ENCODE assay signal across 1 cellular context in the genomic region with DNA sequence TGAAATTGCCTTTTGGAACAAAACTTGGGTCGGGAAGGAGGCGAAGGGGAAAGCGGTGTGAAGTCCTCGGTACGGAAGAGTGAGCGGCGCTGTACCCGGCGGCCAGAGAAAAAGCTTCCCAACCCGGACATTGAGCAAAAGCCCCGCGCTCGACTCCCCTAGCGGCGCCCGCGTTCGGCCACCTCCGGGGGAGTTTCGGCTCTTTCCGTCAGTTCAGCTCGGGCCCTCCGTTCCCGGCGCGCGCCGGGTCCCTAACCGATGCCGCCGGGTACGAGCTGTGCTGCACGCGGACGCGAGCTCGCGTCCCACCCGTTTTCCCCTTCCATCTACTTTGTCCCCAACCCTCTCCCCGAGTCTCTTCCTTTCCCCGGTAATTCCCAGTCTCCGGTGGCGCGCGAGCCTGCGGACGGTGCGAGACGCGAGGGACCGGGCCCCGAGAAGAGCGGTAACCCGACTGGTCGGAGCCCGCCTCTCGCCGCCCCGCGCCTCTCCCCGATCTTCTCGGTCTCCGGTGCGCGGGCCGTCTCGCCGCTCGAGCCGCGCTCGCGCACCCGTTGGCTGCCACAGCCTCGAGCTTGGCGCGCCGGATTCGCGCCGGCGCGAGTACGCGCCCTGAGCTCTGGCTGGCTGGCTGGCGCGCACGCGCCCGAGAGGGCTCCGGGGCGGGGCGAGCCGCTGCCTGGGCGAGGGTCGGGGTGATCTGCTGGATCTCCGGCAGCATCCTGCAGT.
TF ChIP-seq lines count a peak whose summit lies in the region.

No MANE protein-coding gene starts in this region.

TF ChIP-seq in WTC11, 78 proteins besides CTCF, POLR2A, EP300 and RAD21 (continued from another document):
- TF ChIP-seq, protein P1, sequence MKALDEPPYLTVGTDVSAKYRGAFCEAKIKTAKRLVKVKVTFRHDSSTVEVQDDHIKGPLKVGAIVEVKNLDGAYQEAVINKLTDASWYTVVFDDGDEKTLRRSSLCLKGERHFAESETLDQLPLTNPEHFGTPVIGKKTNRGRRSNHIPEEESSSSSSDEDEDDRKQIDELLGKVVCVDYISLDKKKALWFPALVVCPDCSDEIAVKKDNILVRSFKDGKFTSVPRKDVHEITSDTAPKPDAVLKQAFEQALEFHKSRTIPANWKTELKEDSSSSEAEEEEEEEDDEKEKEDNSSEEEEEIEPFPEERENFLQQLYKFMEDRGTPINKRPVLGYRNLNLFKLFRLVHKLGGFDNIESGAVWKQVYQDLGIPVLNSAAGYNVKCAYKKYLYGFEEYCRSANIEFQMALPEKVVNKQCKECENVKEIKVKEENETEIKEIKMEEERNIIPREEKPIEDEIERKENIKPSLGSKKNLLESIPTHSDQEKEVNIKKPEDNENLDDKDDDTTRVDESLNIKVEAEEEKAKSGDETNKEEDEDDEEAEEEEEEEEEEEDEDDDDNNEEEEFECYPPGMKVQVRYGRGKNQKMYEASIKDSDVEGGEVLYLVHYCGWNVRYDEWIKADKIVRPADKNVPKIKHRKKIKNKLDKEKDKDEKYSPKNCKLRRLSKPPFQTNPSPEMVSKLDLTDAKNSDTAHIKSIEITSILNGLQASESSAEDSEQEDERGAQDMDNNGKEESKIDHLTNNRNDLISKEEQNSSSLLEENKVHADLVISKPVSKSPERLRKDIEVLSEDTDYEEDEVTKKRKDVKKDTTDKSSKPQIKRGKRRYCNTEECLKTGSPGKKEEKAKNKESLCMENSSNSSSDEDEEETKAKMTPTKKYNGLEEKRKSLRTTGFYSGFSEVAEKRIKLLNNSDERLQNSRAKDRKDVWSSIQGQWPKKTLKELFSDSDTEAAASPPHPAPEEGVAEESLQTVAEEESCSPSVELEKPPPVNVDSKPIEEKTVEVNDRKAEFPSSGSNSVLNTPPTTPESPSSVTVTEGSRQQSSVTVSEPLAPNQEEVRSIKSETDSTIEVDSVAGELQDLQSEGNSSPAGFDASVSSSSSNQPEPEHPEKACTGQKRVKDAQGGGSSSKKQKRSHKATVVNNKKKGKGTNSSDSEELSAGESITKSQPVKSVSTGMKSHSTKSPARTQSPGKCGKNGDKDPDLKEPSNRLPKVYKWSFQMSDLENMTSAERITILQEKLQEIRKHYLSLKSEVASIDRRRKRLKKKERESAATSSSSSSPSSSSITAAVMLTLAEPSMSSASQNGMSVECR (CRISPR knock-in tag; IDR thresholded peaks at IDR 0.05; ENCODE audit: borderline replicate concordance): peak; percentile 63
- TF ChIP-seq, protein P2, sequence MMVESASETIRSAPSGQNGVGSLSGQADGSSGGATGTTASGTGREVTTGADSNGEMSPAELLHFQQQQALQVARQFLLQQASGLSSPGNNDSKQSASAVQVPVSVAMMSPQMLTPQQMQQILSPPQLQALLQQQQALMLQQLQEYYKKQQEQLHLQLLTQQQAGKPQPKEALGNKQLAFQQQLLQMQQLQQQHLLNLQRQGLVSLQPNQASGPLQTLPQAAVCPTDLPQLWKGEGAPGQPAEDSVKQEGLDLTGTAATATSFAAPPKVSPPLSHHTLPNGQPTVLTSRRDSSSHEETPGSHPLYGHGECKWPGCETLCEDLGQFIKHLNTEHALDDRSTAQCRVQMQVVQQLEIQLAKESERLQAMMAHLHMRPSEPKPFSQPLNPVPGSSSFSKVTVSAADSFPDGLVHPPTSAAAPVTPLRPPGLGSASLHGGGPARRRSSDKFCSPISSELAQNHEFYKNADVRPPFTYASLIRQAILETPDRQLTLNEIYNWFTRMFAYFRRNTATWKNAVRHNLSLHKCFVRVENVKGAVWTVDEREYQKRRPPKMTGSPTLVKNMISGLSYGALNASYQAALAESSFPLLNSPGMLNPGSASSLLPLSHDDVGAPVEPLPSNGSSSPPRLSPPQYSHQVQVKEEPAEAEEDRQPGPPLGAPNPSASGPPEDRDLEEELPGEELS (CRISPR knock-in tag; IDR thresholded peaks at IDR 0.05): peak; percentile 27; the same call in 1 of the 2 replicates
- TF ChIP-seq ZNF121 (CRISPR knock-in tag; IDR thresholded peaks at IDR 0.05) (no peak), NR3C1 (CRISPR knock-in tag; conservative IDR thresholded peaks at IDR 0.05; ENCODE audit: low read depth) (no peak), JAZF1 (CRISPR knock-in tag; IDR thresholded peaks at IDR 0.05) (no peak), ESRRA (CRISPR knock-in tag; IDR thresholded peaks at IDR 0.05; ENCODE audit: borderline replicate concordance) (no peak), SMAD4 (CRISPR knock-in tag; IDR thresholded peaks at IDR 0.05) (no peak), FOXP1 (CRISPR knock-in tag; IDR thresholded peaks at IDR 0.05; ENCODE audit: borderline replicate concordance) (peak; percentile 46), ZNF671 (CRISPR knock-in tag; IDR thresholded peaks at IDR 0.05) (no peak), PRRX2 (CRISPR knock-in tag; IDR thresholded peaks at IDR 0.05) (no peak), NFYB (CRISPR knock-in tag; conservative IDR thresholded peaks at IDR 0.05; ENCODE audit: low read depth) (no peak), FOXK1 (CRISPR knock-in tag; IDR thresholded peaks at IDR 0.05) (0 out of 2 replicates have a peak, but pooled peaks have one; percentile 41), HMGA2 (CRISPR knock-in tag; IDR thresholded peaks at IDR 0.05) (no peak), CREB1 (CRISPR knock-in tag; IDR thresholded peaks at IDR 0.05) (no peak), ZBTB21 (CRISPR knock-in tag; IDR thresholded peaks at IDR 0.05; ENCODE audit: borderline replicate concordance) (0 out of 2 replicates have a peak, but pooled peaks have one; percentile 60), SP1 (CRISPR knock-in tag; conservative IDR thresholded peaks at IDR 0.05) (peak; percentile 73), MYBL2 (CRISPR knock-in tag; IDR thresholded peaks at IDR 0.05) (no peak), ZNF423 (CRISPR knock-in tag; IDR thresholded peaks at IDR 0.05) (no peak), ATF1 (CRISPR knock-in tag; IDR thresholded peaks at IDR 0.05) (no peak), JUN (CRISPR knock-in tag; IDR thresholded peaks at IDR 0.05) (0 out of 2 replicates have a peak, but pooled peaks have one; percentile 21), NR1H2 (CRISPR knock-in tag; IDR thresholded peaks at IDR 0.05) (no peak), TCF7 (CRISPR knock-in tag; IDR thresholded peaks at IDR 0.05; ENCODE audit: low read depth) (no peak), TP53 (CRISPR knock-in tag; IDR thresholded peaks at IDR 0.05) (no peak), TEAD1 (CRISPR knock-in tag; IDR thresholded peaks at IDR 0.05) (peak; percentile 79)
- TF ChIP-seq, protein P3, sequence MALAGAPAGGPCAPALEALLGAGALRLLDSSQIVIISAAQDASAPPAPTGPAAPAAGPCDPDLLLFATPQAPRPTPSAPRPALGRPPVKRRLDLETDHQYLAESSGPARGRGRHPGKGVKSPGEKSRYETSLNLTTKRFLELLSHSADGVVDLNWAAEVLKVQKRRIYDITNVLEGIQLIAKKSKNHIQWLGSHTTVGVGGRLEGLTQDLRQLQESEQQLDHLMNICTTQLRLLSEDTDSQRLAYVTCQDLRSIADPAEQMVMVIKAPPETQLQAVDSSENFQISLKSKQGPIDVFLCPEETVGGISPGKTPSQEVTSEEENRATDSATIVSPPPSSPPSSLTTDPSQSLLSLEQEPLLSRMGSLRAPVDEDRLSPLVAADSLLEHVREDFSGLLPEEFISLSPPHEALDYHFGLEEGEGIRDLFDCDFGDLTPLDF (CRISPR knock-in tag; IDR thresholded peaks at IDR 0.05): no peak
- TF ChIP-seq, protein P4, sequence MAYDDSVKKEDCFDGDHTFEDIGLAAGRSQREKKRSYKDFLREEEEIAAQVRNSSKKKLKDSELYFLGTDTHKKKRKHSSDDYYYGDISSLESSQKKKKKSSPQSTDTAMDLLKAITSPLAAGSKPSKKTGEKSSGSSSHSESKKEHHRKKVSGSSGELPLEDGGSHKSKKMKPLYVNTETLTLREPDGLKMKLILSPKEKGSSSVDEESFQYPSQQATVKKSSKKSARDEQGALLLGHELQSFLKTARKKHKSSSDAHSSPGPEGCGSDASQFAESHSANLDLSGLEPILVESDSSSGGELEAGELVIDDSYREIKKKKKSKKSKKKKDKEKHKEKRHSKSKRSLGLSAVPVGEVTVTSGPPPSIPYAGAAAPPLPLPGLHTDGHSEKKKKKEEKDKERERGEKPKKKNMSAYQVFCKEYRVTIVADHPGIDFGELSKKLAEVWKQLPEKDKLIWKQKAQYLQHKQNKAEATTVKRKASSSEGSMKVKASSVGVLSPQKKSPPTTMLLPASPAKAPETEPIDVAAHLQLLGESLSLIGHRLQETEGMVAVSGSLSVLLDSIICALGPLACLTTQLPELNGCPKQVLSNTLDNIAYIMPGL (CRISPR knock-in tag; IDR thresholded peaks at IDR 0.05): peak; percentile 91; the same call in 1 of the 2 replicates
- TF ChIP-seq, protein P5, sequence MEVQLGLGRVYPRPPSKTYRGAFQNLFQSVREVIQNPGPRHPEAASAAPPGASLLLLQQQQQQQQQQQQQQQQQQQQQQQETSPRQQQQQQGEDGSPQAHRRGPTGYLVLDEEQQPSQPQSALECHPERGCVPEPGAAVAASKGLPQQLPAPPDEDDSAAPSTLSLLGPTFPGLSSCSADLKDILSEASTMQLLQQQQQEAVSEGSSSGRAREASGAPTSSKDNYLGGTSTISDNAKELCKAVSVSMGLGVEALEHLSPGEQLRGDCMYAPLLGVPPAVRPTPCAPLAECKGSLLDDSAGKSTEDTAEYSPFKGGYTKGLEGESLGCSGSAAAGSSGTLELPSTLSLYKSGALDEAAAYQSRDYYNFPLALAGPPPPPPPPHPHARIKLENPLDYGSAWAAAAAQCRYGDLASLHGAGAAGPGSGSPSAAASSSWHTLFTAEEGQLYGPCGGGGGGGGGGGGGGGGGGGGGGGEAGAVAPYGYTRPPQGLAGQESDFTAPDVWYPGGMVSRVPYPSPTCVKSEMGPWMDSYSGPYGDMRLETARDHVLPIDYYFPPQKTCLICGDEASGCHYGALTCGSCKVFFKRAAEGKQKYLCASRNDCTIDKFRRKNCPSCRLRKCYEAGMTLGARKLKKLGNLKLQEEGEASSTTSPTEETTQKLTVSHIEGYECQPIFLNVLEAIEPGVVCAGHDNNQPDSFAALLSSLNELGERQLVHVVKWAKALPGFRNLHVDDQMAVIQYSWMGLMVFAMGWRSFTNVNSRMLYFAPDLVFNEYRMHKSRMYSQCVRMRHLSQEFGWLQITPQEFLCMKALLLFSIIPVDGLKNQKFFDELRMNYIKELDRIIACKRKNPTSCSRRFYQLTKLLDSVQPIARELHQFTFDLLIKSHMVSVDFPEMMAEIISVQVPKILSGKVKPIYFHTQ (CRISPR knock-in tag; IDR thresholded peaks at IDR 0.05): no peak
- TF ChIP-seq, protein P6, sequence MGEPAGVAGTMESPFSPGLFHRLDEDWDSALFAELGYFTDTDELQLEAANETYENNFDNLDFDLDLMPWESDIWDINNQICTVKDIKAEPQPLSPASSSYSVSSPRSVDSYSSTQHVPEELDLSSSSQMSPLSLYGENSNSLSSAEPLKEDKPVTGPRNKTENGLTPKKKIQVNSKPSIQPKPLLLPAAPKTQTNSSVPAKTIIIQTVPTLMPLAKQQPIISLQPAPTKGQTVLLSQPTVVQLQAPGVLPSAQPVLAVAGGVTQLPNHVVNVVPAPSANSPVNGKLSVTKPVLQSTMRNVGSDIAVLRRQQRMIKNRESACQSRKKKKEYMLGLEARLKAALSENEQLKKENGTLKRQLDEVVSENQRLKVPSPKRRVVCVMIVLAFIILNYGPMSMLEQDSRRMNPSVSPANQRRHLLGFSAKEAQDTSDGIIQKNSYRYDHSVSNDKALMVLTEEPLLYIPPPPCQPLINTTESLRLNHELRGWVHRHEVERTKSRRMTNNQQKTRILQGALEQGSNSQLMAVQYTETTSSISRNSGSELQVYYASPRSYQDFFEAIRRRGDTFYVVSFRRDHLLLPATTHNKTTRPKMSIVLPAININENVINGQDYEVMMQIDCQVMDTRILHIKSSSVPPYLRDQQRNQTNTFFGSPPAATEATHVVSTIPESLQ (CRISPR knock-in tag; IDR thresholded peaks at IDR 0.05): no peak
